ENCODE assay signal across 18 cellular contexts in genomic region chr6:87737948-87738347, GRCh38. TPM values are rescaled to one million over a fixed set of nuclear protein-coding genes. Genes with fewer than 3 reads are reported as not detected.
DNase-seq lines count a peak whose midpoint lies in the region; ATAC-seq and TF ChIP-seq lines count a peak whose summit lies in the region.
"Had no signal": no experiment of that assay in that cellular context is flagged by ENCODE, and none has a peak within 500 bp of the region (broad histone marks: within the 10 kb centered on the region; RNA-seq: fewer than 3 reads in every experiment).

No MANE protein-coding gene starts in this region.

- H3K9me3 ChIP-seq in mammary epithelial cell (replicated peaks; ENCODE audit: insufficient read depth, low read length): no peaks in the 10 kb centered on the region
- no peaks in the 10 kb centered on the region for H3K9me3 ChIP-seq in breast epithelium
- H3K9me3 ChIP-seq: colonic mucosa had no signal

- H3K27ac Mint-ChIP-seq in activated T-helper 17 cell treated with anti-CD3 and anti-CD28 coated beads, Interleukin-2, amount 50 U/mL, for 72 hours: peak overlapping the region; percentile 96
- H3K27ac Mint-ChIP-seq: activated B cell treated with CpG ODN at 0.5 μM for 24 hours; stimulated activated naive B cell treated with anti-CD40 and anti-IgM and Interleukin-4, amounts not matched to agents 10 μg/mL and 1 μg/mL and 100 μg/mL, for 72 hours had no signal

- H3K4me3 ChIP-seq in mammary epithelial cell (replicated peaks in 1 of 3; ENCODE audit: insufficient read depth in 1 of 3, low read depth in 2 of 3, low read length in 3 of 3) (no peak overlapping the region), breast epithelium (no peak overlapping the region), mesendoderm (ENCODE audit: low read length) (no peak overlapping the region)
- H3K4me3 ChIP-seq: colonic mucosa had no signal

- no TSS peak for BruUV-seq in mammary epithelial cell (replicated peaks; lab: Mats Ljungman, UMichigan)

- WGBS in mammary epithelial cell (ENCODE audit: low coverage, missing lambda C conversion rate): 14% methylated on average over 1 of the region's 1 CpG
- no CpG with 5 or more reads among the region's 1 CpG for WGBS in mesendoderm (ENCODE audit: extremely low coverage, insufficient coverage, low lambda C conversion rate)

- no peaks in the 10 kb centered on the region for H3K36me3 Mint-ChIP-seq in activated T-helper 17 cell treated with anti-CD3 and anti-CD28 coated beads, Interleukin-2, amount 50 U/mL, for 72 hours (ENCODE audit: low read depth)

- H3K9me3 Mint-ChIP-seq in activated T-helper 17 cell treated with anti-CD3 and anti-CD28 coated beads, Interleukin-2, amount 50 U/mL, for 72 hours: no peaks in the 10 kb centered on the region
- H3K9me3 Mint-ChIP-seq: activated B cell treated with CpG ODN at 0.5 μM for 24 hours; activated T-helper 2 cell treated with anti-CD3 and anti-CD28 coated beads, Interferon-gamma antibody, Interleukin-2, Interleukin-4, amounts not matched to agents 10 μg/mL and 5 μg/mL and 100 μg/mL, durations not matched to agents 14 hours and 24 hours and 36 hours had no signal

- no peak overlapping the region for H2AK5ac ChIP-seq in mesendoderm (ENCODE audit: low read length)

- no peaks in the 10 kb centered on the region for H3K27me3 ChIP-seq in mammary epithelial cell (ENCODE audit: insufficient read depth, low read length)
- no peaks in the 10 kb centered on the region for H3K27me3 ChIP-seq in breast epithelium
- no peaks in the 10 kb centered on the region for H3K27me3 ChIP-seq in mesendoderm (ENCODE audit: insufficient read depth, low read length, poor library complexity)
- H3K27me3 ChIP-seq: colonic mucosa had no signal

- H2AFZ ChIP-seq in mammary epithelial cell (ENCODE audit: low read depth, low read length): peak overlapping the region; percentile 24

- no peak overlapping the region for H4K5ac ChIP-seq in mesendoderm (ENCODE audit: low read length)

- intact Hi-C loops in mammary epithelial cell (cut with micrococcal nuclease): no loop called here
- intact Hi-C loops in breast epithelium (cut with DNase I; ENCODE audit: low total_unique reads): no loop called here

- dilution Hi-C loops in mammary epithelial cell (cut with HindIII; ENCODE audit: low sequenced_read_pairs): no loop called here

- H3K27ac ChIP-seq in mammary epithelial cell (ENCODE audit: insufficient read depth, low read depth, low read length): no peak overlapping the region
- H3K27ac ChIP-seq in breast epithelium: no peak overlapping the region
- no peak overlapping the region for H3K27ac ChIP-seq in mesendoderm (ENCODE audit: low read depth, low read length)
- H3K27ac ChIP-seq: colonic mucosa had no signal

- no peak overlapping the region for H2BK5ac ChIP-seq in mesendoderm (ENCODE audit: low read length)

- H3K79me1 ChIP-seq in mesendoderm (ENCODE audit: low read length): no peaks in the 10 kb centered on the region

- no peak overlapping the region for H2BK15ac ChIP-seq in mesendoderm (replicated peaks; ENCODE audit: low read depth)

- H3K79me2 ChIP-seq in mammary epithelial cell (ENCODE audit: insufficient read depth, low read length) (no peaks in the 10 kb centered on the region), mesendoderm (ENCODE audit: control insufficient read depth, insufficient read depth, low read length) (no peaks in the 10 kb centered on the region)

- DNase-seq in mammary epithelial cell (peak; percentile 40), breast epithelium (ENCODE audit: low spot score in 2 of 2) (no peak), mesendoderm (no peak), NCI-H1694 (lab: John Stamatoyannopoulos, UW) (no peak)
- no peak for DNase-seq in stimulated activated naive CD8-positive, alpha-beta T cell treated with anti-CD3 and anti-CD28 coated beads, Interleukin-15, Interleukin-2, amounts not matched to agents 100 U/mL and 50 U/mL, for 24 hours
- DNase-seq: activated B cell treated with CpG ODN at 0.5 μM for 24 hours; anterior cingulate cortex; colonic mucosa; MM.1S; NCI-H2029 treated with DMSO at 0.1 percent for 48 hours; NCI-H524 treated with DMSO at 0.1 percent for 48 hours; occipital lobe; stimulated activated naive B cell treated with anti-CD40 and anti-IgM and Interleukin-4, amounts not matched to agents 10 μg/mL and 1 μg/mL and 100 μg/mL, for 72 hours; SW 1271 had no signal

- no peak overlapping the region for H3K56ac ChIP-seq in mesendoderm (ENCODE audit: low read length)

- TF ChIP-seq CTCF in mammary epithelial cell (conservative IDR thresholded peaks at IDR 0.05 in 1 of 2, IDR thresholded peaks at IDR 0.05 in 1 of 2; ENCODE audit: extremely low read depth in 1 of 2, insufficient read depth in 1 of 2, low read depth in 1 of 2, low read length in 2 of 2): no peak
- no peak for TF ChIP-seq CTCF in breast epithelium (IDR thresholded peaks at IDR 0.05)

- in situ Hi-C loops in mammary epithelial cell (cut with MboI; ENCODE audit: low sequenced_read_pairs in 2 of 2): no loop called here

- H3K4me1 Mint-ChIP-seq in activated T-helper 17 cell treated with anti-CD3 and anti-CD28 coated beads, Interleukin-2, amount 50 U/mL, for 72 hours: peaks cover 26% of the 10 kb centered on the region

- H3K36me3 ChIP-seq in mammary epithelial cell (ENCODE audit: insufficient read depth, low read length) (no peaks in the 10 kb centered on the region), breast epithelium (no peaks in the 10 kb centered on the region), mesendoderm (ENCODE audit: control insufficient read depth, insufficient read depth, low read length) (no peaks in the 10 kb centered on the region)
- H3K36me3 ChIP-seq: colonic mucosa had no signal

- ATAC-seq in HG02798 (IDR thresholded peaks at IDR 0.05; ENCODE audit: poor library complexity, unreplicated experiment) (peak; percentile 50), HG02938 (IDR thresholded peaks at IDR 0.05; ENCODE audit: unreplicated experiment) (no peak)
- peak; percentile 58 for ATAC-seq in activated T-helper 17 cell treated with anti-CD3 and anti-CD28 coated beads, Interleukin-2, amount 50 U/mL, for 72 hours (replicated peaks)
- peak; percentile 47 for ATAC-seq in stimulated activated naive CD8-positive, alpha-beta T cell treated with anti-CD3 and anti-CD28 coated beads, Interleukin-15, Interleukin-2, amounts not matched to agents 100 U/mL and 50 U/mL, for 24 hours
- ATAC-seq: stimulated activated naive B cell treated with anti-CD40 and anti-IgM and Interleukin-4, amounts not matched to agents 10 μg/mL and 1 μg/mL and 100 μg/mL, for 72 hours had no signal

- H3K9ac ChIP-seq in mammary epithelial cell (ENCODE audit: insufficient read depth, low read length) (no peak overlapping the region), mesendoderm (ENCODE audit: low read length) (no peak overlapping the region)

- no peak overlapping the region for H4K8ac ChIP-seq in mesendoderm (ENCODE audit: low read depth, low read length)

- no peak overlapping the region for H3K4ac ChIP-seq in mesendoderm (ENCODE audit: low read depth, low read length)

- TF ChIP-seq POLR2A in breast epithelium (IDR thresholded peaks at IDR 0.05): no peak

- CTCF ChIA-PET in mammary epithelial cell (lab: Charles Lee; ENCODE audit: low non-redundant PET): no interaction called here

- H3K18ac ChIP-seq in mesendoderm (ENCODE audit: low read length): no peak overlapping the region

- H3K4me2 ChIP-seq in mammary epithelial cell (ENCODE audit: insufficient read depth, low read depth, low read length) (peak overlapping the region; percentile 23), mesendoderm (ENCODE audit: low read length) (no peak overlapping the region)

- no peak overlapping the region for H3K23ac ChIP-seq in mesendoderm (ENCODE audit: low read length)

- peak overlapping the region; percentile 56 for H3K4me3 Mint-ChIP-seq in activated T-helper 17 cell treated with anti-CD3 and anti-CD28 coated beads, Interleukin-2, amount 50 U/mL, for 72 hours
- H3K4me3 Mint-ChIP-seq: activated B cell treated with CpG ODN at 0.5 μM for 24 hours; stimulated activated naive B cell treated with anti-CD40 and anti-IgM and Interleukin-4, amounts not matched to agents 10 μg/mL and 1 μg/mL and 100 μg/mL, for 72 hours had no signal

- peaks cover 8% of the 10 kb centered on the region for H3K4me1 ChIP-seq in mammary epithelial cell (ENCODE audit: insufficient read depth, low read length)
- no peaks in the 10 kb centered on the region for H3K4me1 ChIP-seq in breast epithelium
- H3K4me1 ChIP-seq in mesendoderm (ENCODE audit: control insufficient read depth, low read depth, low read length): no peaks in the 10 kb centered on the region
- H3K4me1 ChIP-seq: colonic mucosa had no signal

- no peaks in the 10 kb centered on the region for H4K20me1 ChIP-seq in mammary epithelial cell (ENCODE audit: insufficient read depth, low read length)

- no peak overlapping the region for H2BK120ac ChIP-seq in mesendoderm (ENCODE audit: low read depth, low read length)

- no peaks in the 10 kb centered on the region for H3K27me3 Mint-ChIP-seq in activated T-helper 17 cell treated with anti-CD3 and anti-CD28 coated beads, Interleukin-2, amount 50 U/mL, for 72 hours
- H3K27me3 Mint-ChIP-seq: activated B cell treated with CpG ODN at 0.5 μM for 24 hours; stimulated activated naive B cell treated with anti-CD40 and anti-IgM and Interleukin-4, amounts not matched to agents 10 μg/mL and 1 μg/mL and 100 μg/mL, for 72 hours had no signal

RNA-seq across cellular contexts. Expression of gene AKIRIN2, which starts 35.9 kb away (rescaled TPM):
- 10 to 100 TPM; 32.7 to 65.7 TPM for total RNA-seq in mammary epithelial cell
- polyA plus RNA-seq in mammary epithelial cell: 23.1 TPM
- polyA minus RNA-seq in mammary epithelial cell: 36.7 TPM
- 10 to 100 TPM; 18.4 to 30.6 (median 22.8) TPM for total RNA-seq in breast epithelium
- total RNA-seq in activated T-helper 17 cell treated with anti-CD3 and anti-CD28 coated beads, Interleukin-2, amount 50 U/mL, for 72 hours: 10 to 100 TPM; 80.5 to 82.2 TPM
- 75.2 TPM for polyA plus RNA-seq in mesendoderm (2013, experiment 1 of 2)
- 74.1 TPM for polyA plus RNA-seq in mesendoderm (2013, experiment 2 of 2)
